In genomic region chr15:40859206-40859851, GRCh38 we compare ENCODE assay signal across 1 cellular context.
TF ChIP-seq lines count a peak whose summit lies in the region.

No MANE protein-coding gene starts in this region.

TF ChIP-seq in HepG2, 621 proteins besides CTCF, POLR2A, EP300 and RAD21 (continued from another document and continues in another):
- TF ChIP-seq ZHX2 (IDR thresholded peaks at IDR 0.05; ENCODE audit: low read depth) = no peak
- no peak for TF ChIP-seq ZHX2 (CRISPR knock-in tag; IDR thresholded peaks at IDR 0.05; ENCODE audit: borderline replicate concordance)
- TF ChIP-seq DMAP1 (CRISPR knock-in tag; IDR thresholded peaks at IDR 0.05) = no peak
- TF ChIP-seq ZNF709 (CRISPR knock-in tag; IDR thresholded peaks at IDR 0.05) = 0 out of 2 replicates have a peak, but pooled peaks have one; percentile 37
- TF ChIP-seq RXRA (CRISPR knock-in tag; IDR thresholded peaks at IDR 0.05) = no peak
- no peak for TF ChIP-seq CENPX (CRISPR knock-in tag; IDR thresholded peaks at IDR 0.05)
- TF ChIP-seq TP53 (CRISPR knock-in tag; conservative IDR thresholded peaks at IDR 0.05) = no peak
- no peak for TF ChIP-seq KMT2A (CRISPR knock-in tag; IDR thresholded peaks at IDR 0.05)
- no peak for TF ChIP-seq MAFF (IDR thresholded peaks at IDR 0.05; ENCODE audit: low read depth, low read length)
- TF ChIP-seq BRF2 (CRISPR knock-in tag; IDR thresholded peaks at IDR 0.05) = no peak
- TF ChIP-seq RBM39 (IDR thresholded peaks at IDR 0.05; ENCODE audit: low read depth, low read length, poor library complexity, severe bottlenecking) = no peak
- no peak for TF ChIP-seq ZNF446 (CRISPR knock-in tag; IDR thresholded peaks at IDR 0.05)
- TF ChIP-seq STAT6 (CRISPR knock-in tag; IDR thresholded peaks at IDR 0.05; ENCODE audit: borderline replicate concordance) = no peak
- no peak for TF ChIP-seq ZNF142 (CRISPR knock-in tag; IDR thresholded peaks at IDR 0.05)
- TF ChIP-seq MTA3 (CRISPR knock-in tag; IDR thresholded peaks at IDR 0.05) = no peak
- TF ChIP-seq ZNF275 (CRISPR knock-in tag; IDR thresholded peaks at IDR 0.05; ENCODE audit: borderline replicate concordance) = no peak
- no peak for TF ChIP-seq EZH2 (conservative IDR thresholded peaks at IDR 0.05; ENCODE audit: low read depth, low read length)
- no peak for TF ChIP-seq ZNF333 (CRISPR knock-in tag; IDR thresholded peaks at IDR 0.05; ENCODE audit: borderline replicate concordance)
- TF ChIP-seq ZNF143 (CRISPR knock-in tag; IDR thresholded peaks at IDR 0.05) = no peak
- TF ChIP-seq CERS6 (CRISPR knock-in tag; IDR thresholded peaks at IDR 0.05) = no peak
- 0 out of 2 replicates have a peak, but pooled peaks have one; percentile 47 for TF ChIP-seq HMG20B (CRISPR knock-in tag; conservative IDR thresholded peaks at IDR 0.05)
- TF ChIP-seq ONECUT2 (CRISPR knock-in tag; IDR thresholded peaks at IDR 0.05) = no peak
- no peak for TF ChIP-seq ZMAT5 (CRISPR knock-in tag; IDR thresholded peaks at IDR 0.05; ENCODE audit: borderline replicate concordance, low read depth)
- TF ChIP-seq HOXA5 (CRISPR knock-in tag; IDR thresholded peaks at IDR 0.05) = no peak
- no peak for TF ChIP-seq ZNF33A (CRISPR knock-in tag; IDR thresholded peaks at IDR 0.05; ENCODE audit: borderline replicate concordance)
- TF ChIP-seq HDAC2 (CRISPR knock-in tag; IDR thresholded peaks at IDR 0.05) = no peak; the same call in 1 of the 2 replicates
- TF ChIP-seq CBX1 (IDR thresholded peaks at IDR 0.05; ENCODE audit: low read depth) = no peak
- no peak for TF ChIP-seq ZNF224 (CRISPR knock-in tag; IDR thresholded peaks at IDR 0.05)
- no peak for TF ChIP-seq SATB2 (CRISPR knock-in tag; IDR thresholded peaks at IDR 0.05)
- TF ChIP-seq FOSL2 (CRISPR knock-in tag; IDR thresholded peaks at IDR 0.05) = peak; percentile 32; the same call in 1 of the 2 replicates
- TF ChIP-seq BHLHE40 (IDR thresholded peaks at IDR 0.05; ENCODE audit: low read length) = peak; percentile 43; the same call in 1 of the 2 replicates
- 0 out of 2 replicates have a peak, but pooled peaks have one; percentile 61 for TF ChIP-seq ZBTB7A (CRISPR knock-in tag; IDR thresholded peaks at IDR 0.05)
- TF ChIP-seq IRF1 (CRISPR knock-in tag; IDR thresholded peaks at IDR 0.05; ENCODE audit: low read depth) = no peak
- no peak for TF ChIP-seq PLRG1 (conservative IDR thresholded peaks at IDR 0.05)
- 0 out of 2 replicates have a peak, but pooled peaks have one; percentile 18 for TF ChIP-seq ARID5B (CRISPR knock-in tag; IDR thresholded peaks at IDR 0.05)
- no peak for TF ChIP-seq ZNF329 (CRISPR knock-in tag; IDR thresholded peaks at IDR 0.05; ENCODE audit: low read depth)
- no peak for TF ChIP-seq HOXA9 (CRISPR knock-in tag; IDR thresholded peaks at IDR 0.05; ENCODE audit: borderline replicate concordance)
- no peak for TF ChIP-seq ZNF274 (CRISPR knock-in tag; IDR thresholded peaks at IDR 0.05)
